In the genomic region with DNA sequence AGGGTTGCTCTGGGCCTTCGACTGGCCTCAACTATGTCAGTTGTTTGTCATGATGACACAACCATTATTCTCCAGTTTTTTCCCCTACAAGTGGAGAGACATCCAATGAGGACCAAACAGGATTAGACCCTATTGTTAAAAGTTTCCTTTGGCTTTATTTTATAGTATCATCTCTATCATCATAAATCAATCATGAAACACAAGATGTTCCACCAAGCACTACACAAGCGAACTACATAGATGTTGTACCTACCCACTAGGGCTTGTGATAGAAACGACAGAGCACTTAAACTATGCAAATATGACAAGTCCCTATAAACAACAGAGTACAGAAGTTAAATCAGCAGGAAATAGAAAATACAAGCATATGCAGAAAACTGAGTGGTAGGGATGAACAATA, we compare ENCODE assay signal across 27 cellular contexts.
"Had no signal": no experiment of that assay in that cellular context is flagged by ENCODE, and none has a peak within 500 bp of the region (broad histone marks: within the 10 kb centered on the region; RNA-seq: fewer than 3 reads in every experiment).

No MANE protein-coding gene starts in this region.

- H3K36me3 ChIP-seq: left lung, lower lobe of right lung, pancreas, prostate gland, sigmoid colon, spleen, suprapubic skin, thoracic aorta, tibial artery, uterus had no signal

- ATAC-seq: left colon; left lung; lower lobe of right lung; mucosa of descending colon; naive thymus-derived CD4-positive, alpha-beta T cell; natural killer cell treated with Interleukin-12 subunit alpha and Interleukin-12 subunit beta and Interleukin-15 and Interleukin-18, amount 100 ng/mL, for 72 hours; pancreas; right cardiac atrium; stimulated activated effector memory CD8-positive, alpha-beta T cell treated with anti-CD3 and anti-CD28 coated beads, Interleukin-12 subunit alpha, Interleukin-12 subunit beta, amount 100 ng/mL, for 72 hours had no signal

- H3K9me3 ChIP-seq: left lung, lower lobe of right lung, mucosa of descending colon, pancreas, prostate gland, sigmoid colon, spleen, suprapubic skin, thoracic aorta, tibial artery, uterus had no signal

- H3K27me3 ChIP-seq: left lung, pancreas, sigmoid colon, spleen, suprapubic skin, tibial artery, uterus had no signal

- H3K27ac ChIP-seq: lower lobe of right lung, pancreas, sigmoid colon, thoracic aorta, uterus had no signal

- FAIRE-seq: islet of Langerhans, kidney, pancreas, small intestine had no signal

- H3K4me3 ChIP-seq: left lung, lower lobe of right lung, mucosa of descending colon, pancreas, prostate gland, sigmoid colon, spleen, suprapubic skin, thoracic aorta, tibial artery, uterus had no signal

- H3K4me1 ChIP-seq: prostate gland had no signal

- DNase-seq: hypothalamus; immature natural killer cell; kidney; left colon; left lung; lower lobe of right lung; midbrain; mucosa of descending colon; naive thymus-derived CD4-positive, alpha-beta T cell; nucleus accumbens; pancreas; posterior cingulate gyrus; retina; right cardiac atrium; sigmoid colon; small intestine; spleen; stimulated activated CD4-positive, alpha-beta T cell treated with anti-CD3 and anti-CD28 coated beads, Interleukin-4, amount 100 ng/mL, for 24 hours; stimulated activated naive CD4-positive, alpha-beta T cell; tibial artery; uterus had no signal
